In genomic region chr7:77538186-77538907, GRCh38 we compare ENCODE assay signal across 8 cellular contexts. TPM values are rescaled to one million over a fixed set of nuclear protein-coding genes. Genes with fewer than 3 reads are reported as not detected.
DNase-seq lines count a peak whose midpoint lies in the region; ATAC-seq and TF ChIP-seq lines count a peak whose summit lies in the region.

No MANE protein-coding gene starts in this region.

- H3K4me3 Mint-ChIP-seq in activated naive CD8-positive, alpha-beta T cell, result peak overlapping the region; percentile 88

- peak overlapping the region; percentile 91 for H3K9ac ChIP-seq in BLaER1
- H3K9ac ChIP-seq in neural cell (ENCODE audit: low read length), result peak overlapping the region; percentile 98

- no peaks in the 10 kb centered on the region for H3F3A ChIP-seq in neural cell (ENCODE audit: insufficient read depth, low read length, poor library complexity, severe bottlenecking)

- no peaks in the 10 kb centered on the region for H3K9me3 Mint-ChIP-seq in activated naive CD8-positive, alpha-beta T cell (ENCODE audit: low read depth)

- TF ChIP-seq EP300 in neural cell (conservative IDR thresholded peaks at IDR 0.05; ENCODE audit: poor library complexity, severe bottlenecking), result no peak

- H3K4me1 Mint-ChIP-seq in activated naive CD8-positive, alpha-beta T cell (ENCODE audit: low read depth), result peaks cover 27% of the 10 kb centered on the region

- no peaks in the 10 kb centered on the region for H3K27me3 Mint-ChIP-seq in activated naive CD8-positive, alpha-beta T cell

- peaks cover 48% of the 10 kb centered on the region for H3K79me2 ChIP-seq in neural cell (replicated peaks; ENCODE audit: insufficient read depth, low read length)

- DNase-seq in NCI-H510A (lab: John Stamatoyannopoulos, UW), result peak; percentile 57
- DNase-seq in germinal center (ENCODE audit: low spot score), result peak; percentile 28
- no peak for DNase-seq in NK-92 (lab: John Stamatoyannopoulos, UW; ENCODE audit: unreplicated experiment)

- H3K4me3 ChIP-seq in BLaER1, result peak overlapping the region; percentile 95
- peak overlapping the region; percentile 98 for H3K4me3 ChIP-seq in neural cell (ENCODE audit: low read length)

- ATAC-seq in GM21717 (IDR thresholded peaks at IDR 0.05; ENCODE audit: unreplicated experiment) (peak; percentile 3), HG02763 (IDR thresholded peaks at IDR 0.05; ENCODE audit: unreplicated experiment) (no peak)

- H4K20me1 ChIP-seq in BLaER1 (peaks cover 47% of the 10 kb centered on the region), neural cell (ENCODE audit: insufficient read depth) (peaks cover 24% of the 10 kb centered on the region)

- peak overlapping the region; percentile 88 for H3K27ac ChIP-seq in BLaER1
- peak overlapping the region; percentile 99 for H3K27ac ChIP-seq in neural cell (ENCODE audit: low read length)

- H2AFZ ChIP-seq in neural cell (ENCODE audit: low read depth, low read length), result peak overlapping the region; percentile 69

- no peaks in the 10 kb centered on the region for H3K36me3 Mint-ChIP-seq in activated naive CD8-positive, alpha-beta T cell

- peaks cover 22% of the 10 kb centered on the region for H3K4me1 ChIP-seq in BLaER1

- H3K4me2 ChIP-seq in BLaER1 (peak overlapping the region; percentile 93), neural cell (ENCODE audit: low read length) (peak overlapping the region; percentile 91)

- TF ChIP-seq CTCF in neural cell (IDR thresholded peaks at IDR 0.05; ENCODE audit: poor library complexity, severe bottlenecking), result no peak

- H3K9me3 ChIP-seq in BLaER1, result peaks cover 9% of the 10 kb centered on the region; the same call in 1 of the 2 replicates
- H3K9me3 ChIP-seq in neural cell (ENCODE audit: low read length), result no peaks in the 10 kb centered on the region

- H3K27ac Mint-ChIP-seq in activated naive CD8-positive, alpha-beta T cell, result peak overlapping the region; percentile 34

- no peak for TF ChIP-seq RAD21 in neural cell (conservative IDR thresholded peaks at IDR 0.05)

- H3K9me2 ChIP-seq in neural cell (ENCODE audit: insufficient read depth, low read length), result no peaks in the 10 kb centered on the region

- no peaks in the 10 kb centered on the region for H3K27me3 ChIP-seq in BLaER1
- no peaks in the 10 kb centered on the region for H3K27me3 ChIP-seq in neural cell (ENCODE audit: insufficient read depth, low read depth, low read length)

- no peaks in the 10 kb centered on the region for H3K36me3 ChIP-seq in BLaER1
- no peaks in the 10 kb centered on the region for H3K36me3 ChIP-seq in neural cell (ENCODE audit: insufficient read depth, low read length)

TF ChIP-seq in neural cell, 6 proteins besides CTCF, POLR2A, EP300 and RAD21:
- TF ChIP-seq MXI1 (conservative IDR thresholded peaks at IDR 0.05; ENCODE audit: poor library complexity, severe bottlenecking) (no peak), SMC3 (conservative IDR thresholded peaks at IDR 0.05; ENCODE audit: poor library complexity) (no peak), POLR2AphosphoS5 (IDR thresholded peaks at IDR 0.05) (peak; percentile 32), REST (IDR thresholded peaks at IDR 0.05; ENCODE audit: borderline replicate concordance) (peak; percentile 10), TAF1 (IDR thresholded peaks at IDR 0.05; ENCODE audit: low read depth) (peak; percentile 42), EZH2 (IDR thresholded peaks at IDR 0.05; ENCODE audit: borderline replicate concordance, insufficient read depth, low read length, poor library complexity, severe bottlenecking) (no peak)

RNA-seq across cellular contexts. Expression of gene PTPN12, which starts 1.3 kb away (rescaled TPM):
- polyA plus RNA-seq in neural cell, result 38.0 and 49.5 TPM in 2 replicates
- polyA minus RNA-seq in neural cell, result 97.7 and 98.1 TPM in 2 replicates
